10 cellular contexts compared by ENCODE assay signal in genomic region chr17:4497101-4497824, GRCh38. TPM values are rescaled to one million over a fixed set of nuclear protein-coding genes. Genes with fewer than 3 reads are reported as not detected.
A peak's percentile ranks its signal among the peaks of the same experiment; 100 is the strongest.
DNase-seq lines count a peak whose midpoint lies in the region; ATAC-seq and TF ChIP-seq lines count a peak whose summit lies in the region.
"Had no signal": no experiment of that assay in that cellular context is flagged by ENCODE, and none has a peak within 500 bp of the region (broad histone marks: within the 10 kb centered on the region; RNA-seq: fewer than 3 reads in every experiment).

No MANE protein-coding gene starts in this region.

- H3K27me3 Mint-ChIP-seq in CD4-positive, alpha-beta memory T cell, result peaks cover 11 to 17% of the 10 kb centered on the region in 2 donors
- peaks cover 36% of the 10 kb centered on the region for H3K27me3 Mint-ChIP-seq in mesothelial cell of epicardium (ENCODE audit: low read depth)

- H2AFZ ChIP-seq in hepatocyte, result no peak overlapping the region

- no peaks in the 10 kb centered on the region for H4K20me1 ChIP-seq in hepatocyte (ENCODE audit: insufficient read depth, poor library complexity, severe bottlenecking)

- WGBS in hepatocyte (ENCODE audit: low lambda C conversion rate, missing lambda C conversion rate), result 64% methylated on average over 23 of the region's 23 CpGs

- intact Hi-C loops in CD4-positive, alpha-beta memory T cell (cut with micrococcal nuclease), result no loop called here

- TF ChIP-seq CTCF in mesothelial cell of epicardium (IDR thresholded peaks at IDR 0.05; ENCODE audit: unreplicated experiment), result no peak
- TF ChIP-seq CTCF in hepatocyte (IDR thresholded peaks at IDR 0.05; ENCODE audit: poor library complexity), result no peak

- no peaks in the 10 kb centered on the region for H3K36me3 Mint-ChIP-seq in CD4-positive, alpha-beta memory T cell
- H3K36me3 Mint-ChIP-seq in mesothelial cell of epicardium, result no peaks in the 10 kb centered on the region

- CTCF ChIA-PET in CD4-positive, alpha-beta memory T cell (lab: Charles Lee; ENCODE audit: partially characterized antibody), result interaction anchor here (1.0 to 1.5 kb wide), 2 partner anchors 13 to 76 kb away, joined by 3 to 4 read pairs; no protein-coding TSS in a partner anchor

- peaks cover 0 to 2% (median 0%) of the 10 kb centered on the region in 8 donors for H3K9me3 Mint-ChIP-seq in CD4-positive, alpha-beta memory T cell
- no peaks in the 10 kb centered on the region for H3K9me3 Mint-ChIP-seq in mesothelial cell of epicardium

- no peak overlapping the region for H3K4me3 ChIP-seq in CD4-positive, alpha-beta memory T cell (ENCODE audit: low read length in 2 of 2)
- H3K4me3 ChIP-seq in hepatocyte, result no peak overlapping the region

- H3K9me2 ChIP-seq in hepatocyte (replicated peaks; ENCODE audit: insufficient read depth), result no peaks in the 10 kb centered on the region

- H3K27me3 ChIP-seq in CD4-positive, alpha-beta memory T cell (ENCODE audit: insufficient read depth, low read length), result peaks cover 19% of the 10 kb centered on the region
- H3K27me3 ChIP-seq in hepatocyte, result peaks cover 25% of the 10 kb centered on the region

- POLR2A ChIA-PET in CD4-positive, alpha-beta memory T cell (lab: Charles Lee; ENCODE audit: partially characterized antibody), result interaction anchor here (2.0 kb wide), 1 partner anchor 11 kb away, joined by 8 read pairs; no protein-coding TSS in a partner anchor

- peak overlapping the region in 7 of 8 donors; percentile 33 to 69 (median 41) for H3K4me3 Mint-ChIP-seq in CD4-positive, alpha-beta memory T cell
- peak overlapping the region; percentile 38 for H3K4me3 Mint-ChIP-seq in mesothelial cell of epicardium

- peaks cover 23% of the 10 kb centered on the region for H3K4me1 ChIP-seq in CD4-positive, alpha-beta memory T cell (ENCODE audit: insufficient read depth, low read length)
- peaks cover 16% of the 10 kb centered on the region for H3K4me1 ChIP-seq in hepatocyte (ENCODE audit: insufficient read depth)

- H3K36me3 ChIP-seq in CD4-positive, alpha-beta memory T cell (ENCODE audit: insufficient read depth, low read length), result no peaks in the 10 kb centered on the region
- no peaks in the 10 kb centered on the region for H3K36me3 ChIP-seq in hepatocyte (replicated peaks; ENCODE audit: insufficient read depth, low read depth)

- DNase-seq in CD4-positive, alpha-beta memory T cell, result no peak
- DNase-seq in HT1080 (ENCODE audit: low read depth) (peak; percentile 75), anterior cingulate cortex (lab: John Stamatoyannopoulos, UW) (peak in 33 of 58 donors; percentile 8 to 66 (median 33)), mesothelial cell of epicardium (ENCODE audit: low spot score in 2 of 2, unreplicated experiment in 2 of 2) (no peak), NCI-H2227 (lab: John Stamatoyannopoulos, UW; ENCODE audit: unreplicated experiment) (no peak), hepatocyte (ENCODE audit: low spot score) (no peak)
- no peak for DNase-seq in stimulated activated CD4-positive, alpha-beta T cell treated with anti-CD3 and anti-CD28 coated beads, Interleukin-15, amount 100 ng/mL, for 24 hours
- DNase-seq: left cardiac atrium, NCI-H2107 had no signal

- no peaks in the 10 kb centered on the region for H3K9me3 ChIP-seq in CD4-positive, alpha-beta memory T cell (ENCODE audit: control insufficient read depth in 1 of 2, low read length in 2 of 2)
- no peaks in the 10 kb centered on the region for H3K9me3 ChIP-seq in hepatocyte (ENCODE audit: low read depth)

- H3K27ac Mint-ChIP-seq in CD4-positive, alpha-beta memory T cell, result no peak overlapping the region
- no peak overlapping the region for H3K27ac Mint-ChIP-seq in mesothelial cell of epicardium

- H3K4me2 ChIP-seq in hepatocyte, result no peak overlapping the region

- no peak for ATAC-seq in GM19328 (IDR thresholded peaks at IDR 0.05; ENCODE audit: unreplicated experiment)

- no peak overlapping the region for H3K27ac ChIP-seq in CD4-positive, alpha-beta memory T cell (ENCODE audit: low read depth, low read length)
- no peak overlapping the region for H3K27ac ChIP-seq in hepatocyte

- H3K79me2 ChIP-seq in hepatocyte, result no peaks in the 10 kb centered on the region

- H3K4me1 Mint-ChIP-seq in CD4-positive, alpha-beta memory T cell, result peaks cover 12 to 36% (median 19%) of the 10 kb centered on the region in 4 donors
- H3K4me1 Mint-ChIP-seq in mesothelial cell of epicardium, result peaks cover 28% of the 10 kb centered on the region

RNA-seq across cellular contexts. Expression of gene SPNS2, which starts 1.4 kb away (rescaled TPM):
- total RNA-seq in CD4-positive, alpha-beta memory T cell, result under 1 TPM; 0.11 to 0.12 TPM
- polyA plus RNA-seq in CD4-positive, alpha-beta memory T cell, result under 1 TPM; 0.24 to 0.29 TPM
- 0.27 and 0.33 TPM in 2 replicates for total RNA-seq in HT1080 (2014; rRNA removed; shearing (Covaris generic))
- polyA plus RNA-seq in HT1080 (2015; cell fraction: cytosol; rRNA removed), result 0.09 and 0.67 TPM in 2 replicates
- polyA plus RNA-seq in HT1080 (2015; cell fraction: nucleus; rRNA removed), result 0.54 and 0.91 TPM in 2 replicates
- total RNA-seq in mesothelial cell of epicardium, result 12.2 to 13.7 TPM (median 13.2 TPM) in 3 replicates
- 5.6 and 8.3 TPM in 2 replicates for total RNA-seq in hepatocyte
- 10.3 and 13.4 TPM in 2 replicates for polyA plus RNA-seq in hepatocyte

RNA-seq across cellular contexts. Expression of gene MYBBP1A, which starts 57.9 kb away (rescaled TPM):
- 10 to 100 TPM; 73.4 to 74.7 TPM for total RNA-seq in CD4-positive, alpha-beta memory T cell
- polyA plus RNA-seq in CD4-positive, alpha-beta memory T cell, result 10 to 100 TPM; 12.5 to 35.2 TPM
- total RNA-seq in HT1080 (2014; rRNA removed; shearing (Covaris generic)), result 117 and 129 TPM in 2 replicates
- 55.8 and 60.7 TPM in 2 replicates for polyA plus RNA-seq in HT1080 (2015; cell fraction: cytosol; rRNA removed)
- 267 and 282 TPM in 2 replicates for polyA plus RNA-seq in HT1080 (2015; cell fraction: nucleus; rRNA removed)
- total RNA-seq in mesothelial cell of epicardium (69.5 to 74.6 TPM (median 73.5 TPM) in 3 replicates), hepatocyte (17.9 and 23.7 TPM in 2 replicates)
- polyA plus RNA-seq in hepatocyte, result 44.1 and 46.5 TPM in 2 replicates

Comparison
In these comparisons a context has a peak if more than half of its experiments do, and no peak if none do; other contexts are left out.
1. DNase-seq: peak in HT1080 (single experiment) and anterior cingulate cortex (33 of 58); none in CD4-positive, alpha-beta memory T cell (0 of 5), mesothelial cell of epicardium (0 of 2), NCI-H2227 (single experiment), hepatocyte (single experiment) and stimulated activated CD4-positive, alpha-beta T cell treated with anti-CD3 and anti-CD28 coated beads, Interleukin-15, amount 100 ng/mL, for 24 hours (single experiment).